In genomic region chr16:3173892-3174617, GRCh38 we compare ENCODE assay signal across 1 cellular context.
TF ChIP-seq lines count a peak whose summit lies in the region.

No MANE protein-coding gene starts in this region.

TF ChIP-seq in HEK293, 187 proteins besides CTCF, POLR2A, EP300 and RAD21 (continued from another document and continues in another):
- TF ChIP-seq, protein P1, sequence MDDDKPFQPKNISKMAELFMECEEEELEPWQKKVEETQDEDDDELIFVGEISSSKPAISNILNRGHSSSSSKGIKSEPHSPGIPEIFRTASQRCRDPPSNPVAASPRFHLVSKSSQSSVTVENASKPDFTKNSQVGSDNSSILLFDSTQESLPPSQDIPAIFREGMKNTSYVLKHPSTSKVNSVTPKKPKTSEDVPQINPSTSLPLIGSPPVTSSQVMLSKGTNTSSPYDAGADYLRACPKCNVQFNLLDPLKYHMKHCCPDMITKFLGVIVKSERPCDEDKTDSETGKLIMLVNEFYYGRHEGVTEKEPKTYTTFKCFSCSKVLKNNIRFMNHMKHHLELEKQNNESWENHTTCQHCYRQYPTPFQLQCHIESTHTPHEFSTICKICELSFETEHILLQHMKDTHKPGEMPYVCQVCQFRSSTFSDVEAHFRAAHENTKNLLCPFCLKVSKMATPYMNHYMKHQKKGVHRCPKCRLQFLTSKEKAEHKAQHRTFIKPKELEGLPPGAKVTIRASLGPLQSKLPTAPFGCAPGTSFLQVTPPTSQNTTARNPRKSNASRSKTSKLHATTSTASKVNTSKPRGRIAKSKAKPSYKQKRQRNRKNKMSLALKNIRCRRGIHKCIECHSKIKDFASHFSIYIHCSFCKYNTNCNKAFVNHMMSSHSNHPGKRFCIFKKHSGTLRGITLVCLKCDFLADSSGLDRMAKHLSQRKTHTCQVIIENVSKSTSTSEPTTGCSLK (tag by site-specific recombination; IDR thresholded peaks at IDR 0.05) = no peak
- peak; percentile 98 for TF ChIP-seq ZNF335 (tag by site-specific recombination; conservative IDR thresholded peaks at IDR 0.05)
- no peak for TF ChIP-seq ZNF155 (tag by site-specific recombination; IDR thresholded peaks at IDR 0.05)
- TF ChIP-seq ZBTB6 (tag by site-specific recombination; IDR thresholded peaks at IDR 0.05) = peak; percentile 85
- TF ChIP-seq ZNF280D (tag by site-specific recombination; IDR thresholded peaks at IDR 0.05) = no peak
- no peak for TF ChIP-seq ZNF626 (tag by site-specific recombination; IDR thresholded peaks at IDR 0.05)
- no peak for TF ChIP-seq ZNF629 (tag by site-specific recombination; IDR thresholded peaks at IDR 0.05)
- TF ChIP-seq TSHZ1 (tag by site-specific recombination; IDR thresholded peaks at IDR 0.05; ENCODE audit: borderline replicate concordance) = no peak
- TF ChIP-seq WT1 (tag by site-specific recombination; IDR thresholded peaks at IDR 0.05) = no peak
- TF ChIP-seq GLIS1 (tag by site-specific recombination; IDR thresholded peaks at IDR 0.05) = no peak
- TF ChIP-seq REPIN1 (tag by site-specific recombination; IDR thresholded peaks at IDR 0.05; ENCODE audit: low read depth) = no peak
- no peak for TF ChIP-seq ZNF76 (tag by site-specific recombination; IDR thresholded peaks at IDR 0.05; ENCODE audit: borderline replicate concordance, low read depth)
- TF ChIP-seq ZNF473 (tag by site-specific recombination; IDR thresholded peaks at IDR 0.05) = no peak
- TF ChIP-seq OVOL3 (tag by site-specific recombination; IDR thresholded peaks at IDR 0.05) = no peak
- TF ChIP-seq ZNF830 (tag by site-specific recombination; IDR thresholded peaks at IDR 0.05; ENCODE audit: low read depth) = no peak
- TF ChIP-seq HOXA7 (CRISPR knock-in tag; IDR thresholded peaks at IDR 0.05; ENCODE audit: borderline replicate concordance) = no peak
- TF ChIP-seq ZNF37A (tag by site-specific recombination; IDR thresholded peaks at IDR 0.05) = no peak
- no peak for TF ChIP-seq ZNF747 (tag by site-specific recombination; IDR thresholded peaks at IDR 0.05)
- TF ChIP-seq ZFP41 (tag by site-specific recombination; IDR thresholded peaks at IDR 0.05; ENCODE audit: borderline replicate concordance) = no peak
- TF ChIP-seq ZBTB21 (tag by site-specific recombination; IDR thresholded peaks at IDR 0.05) = no peak
- TF ChIP-seq ZNF133 (tag by site-specific recombination; IDR thresholded peaks at IDR 0.05) = no peak
- TF ChIP-seq ZNF112 (tag by site-specific recombination; IDR thresholded peaks at IDR 0.05) = no peak
- TF ChIP-seq ZNF24 (tag by site-specific recombination; IDR thresholded peaks at IDR 0.05) = peak; percentile 34; the same call in 1 of the 2 replicates
- TF ChIP-seq BCL11A (tag by site-specific recombination; IDR thresholded peaks at IDR 0.05; ENCODE audit: low read depth) = no peak
- TF ChIP-seq, protein P2, sequence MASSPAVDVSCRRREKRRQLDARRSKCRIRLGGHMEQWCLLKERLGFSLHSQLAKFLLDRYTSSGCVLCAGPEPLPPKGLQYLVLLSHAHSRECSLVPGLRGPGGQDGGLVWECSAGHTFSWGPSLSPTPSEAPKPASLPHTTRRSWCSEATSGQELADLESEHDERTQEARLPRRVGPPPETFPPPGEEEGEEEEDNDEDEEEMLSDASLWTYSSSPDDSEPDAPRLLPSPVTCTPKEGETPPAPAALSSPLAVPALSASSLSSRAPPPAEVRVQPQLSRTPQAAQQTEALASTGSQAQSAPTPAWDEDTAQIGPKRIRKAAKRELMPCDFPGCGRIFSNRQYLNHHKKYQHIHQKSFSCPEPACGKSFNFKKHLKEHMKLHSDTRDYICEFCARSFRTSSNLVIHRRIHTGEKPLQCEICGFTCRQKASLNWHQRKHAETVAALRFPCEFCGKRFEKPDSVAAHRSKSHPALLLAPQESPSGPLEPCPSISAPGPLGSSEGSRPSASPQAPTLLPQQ (tag by site-specific recombination; IDR thresholded peaks at IDR 0.05) = no peak
- TF ChIP-seq, protein P3, sequence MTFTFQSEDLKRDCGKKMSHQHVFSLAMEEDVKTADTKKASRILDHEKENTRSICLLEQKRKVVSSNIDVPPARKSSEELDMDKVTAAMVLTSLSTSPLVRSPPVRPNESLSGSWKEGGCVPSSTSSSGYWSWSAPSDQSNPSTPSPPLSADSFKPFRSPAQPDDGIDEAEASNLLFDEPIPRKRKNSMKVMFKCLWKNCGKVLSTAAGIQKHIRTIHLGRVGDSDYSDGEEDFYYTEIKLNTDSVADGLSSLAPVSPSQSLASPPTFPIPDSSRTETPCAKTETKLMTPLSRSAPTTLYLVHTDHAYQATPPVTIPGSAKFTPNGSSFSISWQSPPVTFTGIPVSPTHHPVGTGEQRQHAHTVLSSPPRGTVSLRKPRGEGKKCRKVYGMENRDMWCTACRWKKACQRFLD (tag by site-specific recombination; IDR thresholded peaks at IDR 0.05) = no peak
- TF ChIP-seq PRDM10 (tag by site-specific recombination; IDR thresholded peaks at IDR 0.05) = no peak; the same call in 1 of the 2 replicates
- no peak for TF ChIP-seq ZNF785 (tag by site-specific recombination; IDR thresholded peaks at IDR 0.05)
- no peak for TF ChIP-seq ZNF529 (tag by site-specific recombination; IDR thresholded peaks at IDR 0.05; ENCODE audit: insufficient replicate concordance)
- no peak for TF ChIP-seq ZNF121 (tag by site-specific recombination; IDR thresholded peaks at IDR 0.05)
- TF ChIP-seq ZNF488 (tag by site-specific recombination; IDR thresholded peaks at IDR 0.05) = no peak
- no peak for TF ChIP-seq ZNF416 (tag by site-specific recombination; IDR thresholded peaks at IDR 0.05)
- TF ChIP-seq, protein P4, sequence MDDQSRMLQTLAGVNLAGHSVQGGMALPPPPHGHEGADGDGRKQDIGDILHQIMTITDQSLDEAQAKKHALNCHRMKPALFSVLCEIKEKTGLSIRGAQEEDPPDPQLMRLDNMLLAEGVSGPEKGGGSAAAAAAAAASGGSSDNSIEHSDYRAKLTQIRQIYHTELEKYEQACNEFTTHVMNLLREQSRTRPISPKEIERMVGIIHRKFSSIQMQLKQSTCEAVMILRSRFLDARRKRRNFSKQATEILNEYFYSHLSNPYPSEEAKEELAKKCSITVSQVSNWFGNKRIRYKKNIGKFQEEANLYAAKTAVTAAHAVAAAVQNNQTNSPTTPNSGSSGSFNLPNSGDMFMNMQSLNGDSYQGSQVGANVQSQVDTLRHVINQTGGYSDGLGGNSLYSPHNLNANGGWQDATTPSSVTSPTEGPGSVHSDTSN (CRISPR knock-in tag; IDR thresholded peaks at IDR 0.05) = no peak
- TF ChIP-seq ZNF214 (tag by site-specific recombination; IDR thresholded peaks at IDR 0.05; ENCODE audit: borderline replicate concordance) = no peak
- no peak for TF ChIP-seq REST (tag by site-specific recombination; IDR thresholded peaks at IDR 0.05)
- TF ChIP-seq ZNF670 (tag by site-specific recombination; IDR thresholded peaks at IDR 0.05; ENCODE audit: low read depth) = no peak
- no peak for TF ChIP-seq ZNF391 (tag by site-specific recombination; IDR thresholded peaks at IDR 0.05; ENCODE audit: borderline replicate concordance, low read depth)
